Comparison of ENCODE assay signal across 8 cellular contexts in genomic region chr14:61456720-61457119, GRCh38.
A peak's percentile ranks its signal among the peaks of the same experiment; 100 is the strongest.
DNase-seq lines count a peak whose midpoint lies in the region; ATAC-seq and TF ChIP-seq lines count a peak whose summit lies in the region.

No MANE protein-coding gene starts in this region.

- peak; percentile 74 to 78 for DNase-seq in Caco-2
- DNase-seq in RKO (ENCODE audit: low spot score), result peak; percentile 64
- peak; percentile 85 for DNase-seq in activated T-cell treated with anti-CD3 and anti-CD28 coated beads, Interleukin-2, amount 50 U/mL, for 48 hours
- DNase-seq in fibroblast of lung (ENCODE audit: low read depth in 2 of 2), result peak; percentile 56 to 77
- DNase-seq in tibial artery, result peak; percentile 83 to 84

- no TSS peak for BruUV-seq in Caco-2 (replicated peaks; lab: Mats Ljungman, UMichigan)

- no peaks in the 10 kb centered on the region for H3K27me3 Mint-ChIP-seq in Caco-2 (ENCODE audit: insufficient read depth, unreplicated experiment)

- no peak overlapping the region for H3K27ac Mint-ChIP-seq in Caco-2 (ENCODE audit: unreplicated experiment)

- CTCF ChIA-PET in Caco-2 (lab: Charles Lee), result no interaction called here

- ATAC-seq in GM21381 (IDR thresholded peaks at IDR 0.05; ENCODE audit: unreplicated experiment), result peak; percentile 73

- no peaks in the 10 kb centered on the region for H3K9me3 Mint-ChIP-seq in Caco-2 (ENCODE audit: unreplicated experiment)

- H3K36me3 Mint-ChIP-seq in Caco-2 (ENCODE audit: insufficient read depth, unreplicated experiment), result peaks cover 10% of the 10 kb centered on the region

- H2AFZ ChIP-seq in KMS-11 (ENCODE audit: low read depth), result no peak overlapping the region
- H2AFZ ChIP-seq in fibroblast of lung (ENCODE audit: low read length), result no peak overlapping the region

- POLR2A ChIA-PET in Caco-2 (lab: Charles Lee), result no interaction called here

- no peaks in the 10 kb centered on the region for H3K27me3 ChIP-seq in Caco-2 (replicated peaks; ENCODE audit: control insufficient read depth, insufficient read depth, low read length)
- no peaks in the 10 kb centered on the region for H3K27me3 ChIP-seq in KMS-11 (ENCODE audit: insufficient read depth, low read depth)
- H3K27me3 ChIP-seq in fibroblast of lung (ENCODE audit: control insufficient read depth, insufficient read depth, low read length), result peaks cover 8% of the 10 kb centered on the region
- H3K27me3 ChIP-seq in neutrophil, result no peaks in the 10 kb centered on the region
- no peaks in the 10 kb centered on the region for H3K27me3 ChIP-seq in tibial artery

- intact Hi-C loops in Caco-2 (cut with micrococcal nuclease; ENCODE audit: unreplicated experiment) (loop anchor here (1.0 to 2.0 kb wide), 4 partner anchors 17 to 671 kb away; no protein-coding TSS in a partner anchor), tibial artery (cut with DNase I; ENCODE audit: low total_unique reads) (no loop called here)

- H4K20me1 ChIP-seq in KMS-11 (ENCODE audit: insufficient read depth), result no peaks in the 10 kb centered on the region
- H4K20me1 ChIP-seq in fibroblast of lung (ENCODE audit: control insufficient read depth, extremely low read depth, insufficient read depth, low read length), result no peaks in the 10 kb centered on the region

- H3K4me3 Mint-ChIP-seq in Caco-2 (ENCODE audit: unreplicated experiment), result no peak overlapping the region

- H3K9me3 ChIP-seq in Caco-2, result no peaks in the 10 kb centered on the region
- H3K9me3 ChIP-seq in fibroblast of lung (ENCODE audit: control insufficient read depth, insufficient read depth, low read depth, low read length), result no peaks in the 10 kb centered on the region
- no peaks in the 10 kb centered on the region for H3K9me3 ChIP-seq in neutrophil
- no peaks in the 10 kb centered on the region for H3K9me3 ChIP-seq in tibial artery

- no peaks in the 10 kb centered on the region for H3K4me1 ChIP-seq in Caco-2
- no peaks in the 10 kb centered on the region for H3K4me1 ChIP-seq in KMS-11 (ENCODE audit: low read depth, poor library complexity, severe bottlenecking)
- H3K4me1 ChIP-seq in fibroblast of lung (ENCODE audit: control insufficient read depth, extremely low read depth, insufficient read depth, low read length), result no peaks in the 10 kb centered on the region
- H3K4me1 ChIP-seq in neutrophil (ENCODE audit: control insufficient read depth in 1 of 2, insufficient read depth in 1 of 2, low read depth in 1 of 2, low read length in 1 of 2), result peaks cover 0 to 2% of the 10 kb centered on the region in 2 experiments
- no peaks in the 10 kb centered on the region for H3K4me1 ChIP-seq in tibial artery

- peak; percentile 84 to 87 for TF ChIP-seq CTCF in Caco-2 (IDR thresholded peaks at IDR 0.05; ENCODE audit: insufficient read depth in 1 of 2, low read depth in 1 of 2, low read length in 1 of 2, severe bottlenecking in 1 of 2, unreplicated experiment in 1 of 2)
- peak; percentile 72 for TF ChIP-seq CTCF in KMS-11 (conservative IDR thresholded peaks at IDR 0.05; ENCODE audit: low read depth, low read length)
- TF ChIP-seq CTCF in fibroblast of lung (conservative IDR thresholded peaks at IDR 0.05 in 1 of 2, IDR thresholded peaks at IDR 0.05 in 1 of 2; ENCODE audit: low read depth in 1 of 2, low read length in 2 of 2), result peak; percentile 75 to 80
- peak; percentile 79 for TF ChIP-seq CTCF in neutrophil (IDR thresholded peaks at IDR 0.05)
- peak; percentile 71 to 84 for TF ChIP-seq CTCF in tibial artery (IDR thresholded peaks at IDR 0.05)

- H3K4me2 ChIP-seq in KMS-11 (no peak overlapping the region), fibroblast of lung (ENCODE audit: extremely low read depth, insufficient read depth, low read length) (no peak overlapping the region)

- no peak overlapping the region for H3K9ac ChIP-seq in KMS-11
- no peak overlapping the region for H3K9ac ChIP-seq in fibroblast of lung (ENCODE audit: insufficient read depth, low read length)

- H3K4me3 ChIP-seq in Caco-2 (ENCODE audit: low read depth, low read length) (no peak overlapping the region), KMS-11 (IDR thresholded peaks at IDR 0.05; ENCODE audit: insufficient read depth, low read depth, low read length) (no peak overlapping the region), fibroblast of lung (replicated peaks in 1 of 4; ENCODE audit: control extremely low read depth in 1 of 4, insufficient read depth in 1 of 4, low read depth in 3 of 4, low read length in 4 of 4) (no peak overlapping the region), neutrophil (ENCODE audit: low read depth in 1 of 2, low read length in 1 of 2) (no peak overlapping the region), tibial artery (no peak overlapping the region)

- no peaks in the 10 kb centered on the region for H3K4me1 Mint-ChIP-seq in Caco-2 (ENCODE audit: low read depth, unreplicated experiment)

- H3K27ac ChIP-seq in KMS-11, result no peak overlapping the region
- no peak overlapping the region for H3K27ac ChIP-seq in fibroblast of lung (ENCODE audit: insufficient read depth, low read length)
- no peak overlapping the region for H3K27ac ChIP-seq in neutrophil
- no peak overlapping the region for H3K27ac ChIP-seq in tibial artery

- no peaks in the 10 kb centered on the region for H3K36me3 ChIP-seq in Caco-2 (ENCODE audit: control insufficient read depth, insufficient read depth, low read length)
- H3K36me3 ChIP-seq in KMS-11 (ENCODE audit: insufficient read depth), result no peaks in the 10 kb centered on the region
- H3K36me3 ChIP-seq in fibroblast of lung (ENCODE audit: control insufficient read depth, insufficient read depth, low read length), result no peaks in the 10 kb centered on the region
- H3K36me3 ChIP-seq in neutrophil, result no peaks in the 10 kb centered on the region
- H3K36me3 ChIP-seq in tibial artery, result peaks cover 1 to 23% (median 8%) of the 10 kb centered on the region in 3 donors

- no peaks in the 10 kb centered on the region for H3K79me2 ChIP-seq in KMS-11 (ENCODE audit: insufficient read depth, low read depth)
- no peaks in the 10 kb centered on the region for H3K79me2 ChIP-seq in fibroblast of lung (ENCODE audit: control insufficient read depth, insufficient read depth, low read length)
